In genomic region chr22:28983190-28983589, GRCh38 we compare ENCODE assay signal across 16 cellular contexts.
DNase-seq lines count a peak whose midpoint lies in the region; ATAC-seq and TF ChIP-seq lines count a peak whose summit lies in the region.
"Had no signal": no experiment of that assay in that cellular context is flagged by ENCODE, and none has a peak within 500 bp of the region (broad histone marks: within the 10 kb centered on the region; RNA-seq: fewer than 3 reads in every experiment).

No MANE protein-coding gene starts in this region.

- H3K27me3 ChIP-seq in BLaER1 (no peaks in the 10 kb centered on the region), HUES64 (ENCODE audit: insufficient read depth, low read length) (no peaks in the 10 kb centered on the region)
- H3K27me3 ChIP-seq: esophagus muscularis mucosa had no signal

- peaks cover 15% of the 10 kb centered on the region for H3K36me3 ChIP-seq in BLaER1
- peaks cover 14% of the 10 kb centered on the region for H3K36me3 ChIP-seq in HUES64 (ENCODE audit: insufficient read depth, low read length)

- H3K4me1 Mint-ChIP-seq in brain: peaks cover 58% of the 10 kb centered on the region
- H3K4me1 Mint-ChIP-seq in mesothelial cell of epicardium: peaks cover 69% of the 10 kb centered on the region
- H3K4me1 Mint-ChIP-seq: activated naive CD8-positive, alpha-beta T cell treated with anti-CD3 and anti-CD28 coated beads, Interleukin-2, amount 10 ng/mL, durations not matched to agents 7 days and 5 days; T-cell had no signal

- DNase-seq in mesothelial cell of epicardium (ENCODE audit: low spot score in 2 of 2, unreplicated experiment in 2 of 2) (no peak), DMS153 (lab: John Stamatoyannopoulos, UW) (no peak)
- DNase-seq: activated naive CD8-positive, alpha-beta T cell treated with anti-CD3 and anti-CD28 coated beads, Interleukin-2, amount 10 ng/mL, durations not matched to agents 7 days and 5 days; GDM1; NCI-H1105; NCI-H226; T-cell had no signal

- H3K27me3 Mint-ChIP-seq in brain: peaks cover 1% of the 10 kb centered on the region
- no peaks in the 10 kb centered on the region for H3K27me3 Mint-ChIP-seq in mesothelial cell of epicardium (ENCODE audit: low read depth)

- no peak for ATAC-seq in GM21447 (IDR thresholded peaks at IDR 0.05; ENCODE audit: unreplicated experiment)
- ATAC-seq in HG03571 (IDR thresholded peaks at IDR 0.05; ENCODE audit: unreplicated experiment): no peak
- no peak for ATAC-seq in GM21825 (IDR thresholded peaks at IDR 0.05; ENCODE audit: unreplicated experiment)
- ATAC-seq: Right ventricle myocardium inferior, T-cell had no signal

- H3K9me3 Mint-ChIP-seq in brain (peaks cover 0 to 12% (median 5%) of the 10 kb centered on the region in 5 experiments), mesothelial cell of epicardium (peaks cover 10% of the 10 kb centered on the region)

- H3K9me3 ChIP-seq in BLaER1 (peaks cover 11% of the 10 kb centered on the region), HUES64 (ENCODE audit: insufficient read depth, low read depth, low read length) (peaks cover 3% of the 10 kb centered on the region; the same call in 1 of the 2 replicates)
- H3K9me3 ChIP-seq: esophagus muscularis mucosa had no signal

- TF ChIP-seq CTCF in brain (conservative IDR thresholded peaks at IDR 0.05) (no peak), mesothelial cell of epicardium (IDR thresholded peaks at IDR 0.05; ENCODE audit: unreplicated experiment) (no peak)

- H3K4me3 Mint-ChIP-seq in brain (no peak overlapping the region), mesothelial cell of epicardium (no peak overlapping the region)
- H3K4me3 Mint-ChIP-seq: activated naive CD8-positive, alpha-beta T cell treated with anti-CD3 and anti-CD28 coated beads, Interleukin-2, amount 10 ng/mL, durations not matched to agents 7 days and 5 days; neural crest cell; T-cell had no signal

- peaks cover 58% of the 10 kb centered on the region for H4K20me1 ChIP-seq in BLaER1

- peaks cover 34% of the 10 kb centered on the region for H3K36me3 Mint-ChIP-seq in brain
- peaks cover 23% of the 10 kb centered on the region for H3K36me3 Mint-ChIP-seq in mesothelial cell of epicardium
- H3K36me3 Mint-ChIP-seq: activated naive CD8-positive, alpha-beta T cell treated with anti-CD3 and anti-CD28 coated beads, Interleukin-2, amount 10 ng/mL, durations not matched to agents 7 days and 5 days had no signal

- H3K27ac ChIP-seq in BLaER1 (no peak overlapping the region), HUES64 (ENCODE audit: low read depth, low read length) (peak overlapping the region; percentile 33)
- H3K27ac ChIP-seq: esophagus muscularis mucosa had no signal

- WGBS in HUES64: 83% methylated on average over 7 of the region's 7 CpGs

- peak overlapping the region in 4 of 5 experiments; percentile 9 to 92 (median 87) for H3K27ac Mint-ChIP-seq in brain
- peak overlapping the region; percentile 75 for H3K27ac Mint-ChIP-seq in mesothelial cell of epicardium
- H3K27ac Mint-ChIP-seq: activated naive CD8-positive, alpha-beta T cell treated with anti-CD3 and anti-CD28 coated beads, Interleukin-2, amount 10 ng/mL, durations not matched to agents 7 days and 5 days; T-cell had no signal

- H3K4me2 ChIP-seq in BLaER1: peak overlapping the region; percentile 52

- H3K4me3 ChIP-seq in BLaER1 (no peak overlapping the region), HUES64 (ENCODE audit: low read length) (no peak overlapping the region)
- H3K4me3 ChIP-seq: esophagus muscularis mucosa had no signal

- H3K9ac ChIP-seq in BLaER1 (no peak overlapping the region), HUES64 (ENCODE audit: low read depth, low read length) (no peak overlapping the region)

- H3K4me1 ChIP-seq in BLaER1 (peaks cover 22% of the 10 kb centered on the region), HUES64 (ENCODE audit: insufficient read depth, low read length) (peaks cover 61% of the 10 kb centered on the region)
